In genomic region chr17:81483085-81483861, GRCh38 we compare ENCODE assay signal across 8 cellular contexts. TPM values are rescaled to one million over a fixed set of nuclear protein-coding genes. Genes with fewer than 3 reads are reported as not detected.
DNase-seq lines count a peak whose midpoint lies in the region; ATAC-seq and TF ChIP-seq lines count a peak whose summit lies in the region.

No MANE protein-coding gene starts in this region.

- intact Hi-C loops in Caco-2 (cut with micrococcal nuclease; ENCODE audit: unreplicated experiment) = no loop called here
- intact Hi-C loops in dendritic cell treated with granulocyte-macrophage colony-stimulating factor and Interleukin-4, amounts not matched to agents 40 ng/mL and 50 ng/mL, for 4 days (cut with micrococcal nuclease) = loop anchor here (5.0 kb wide), 1 partner anchor 81 kb away; no protein-coding TSS in a partner anchor

- H3K27me3 ChIP-seq in Caco-2 (replicated peaks; ENCODE audit: control insufficient read depth, insufficient read depth, low read length) = no peaks in the 10 kb centered on the region
- no peaks in the 10 kb centered on the region for H3K27me3 ChIP-seq in neuron (ENCODE audit: insufficient read depth, low read length)

- no peak overlapping the region for H3K4me3 ChIP-seq in Caco-2 (ENCODE audit: low read depth, low read length)
- peak overlapping the region; percentile 47 for H3K4me3 ChIP-seq in neuron (ENCODE audit: low read length)

- H3K36me3 ChIP-seq in Caco-2 (ENCODE audit: control insufficient read depth, insufficient read depth, low read length) (no peaks in the 10 kb centered on the region), KOPT-K1 (ENCODE audit: insufficient read depth, low read length) (no peaks in the 10 kb centered on the region), neuron (ENCODE audit: insufficient read depth, low read length) (no peaks in the 10 kb centered on the region)

- BruUV-seq in Caco-2 (replicated peaks; lab: Mats Ljungman, UMichigan) = no TSS peak

- H3K36me3 Mint-ChIP-seq in Caco-2 (ENCODE audit: insufficient read depth, unreplicated experiment) = peaks cover under 1% of the 10 kb centered on the region
- no peaks in the 10 kb centered on the region for H3K36me3 Mint-ChIP-seq in dendritic cell treated with granulocyte-macrophage colony-stimulating factor and Interleukin-4, amounts not matched to agents 40 ng/mL and 50 ng/mL, for 4 days (ENCODE audit: low read depth)

- TF ChIP-seq CTCF in Caco-2 (IDR thresholded peaks at IDR 0.05; ENCODE audit: insufficient read depth in 1 of 2, low read depth in 1 of 2, low read length in 1 of 2, severe bottlenecking in 1 of 2, unreplicated experiment in 1 of 2) (no peak), omental fat pad (IDR thresholded peaks at IDR 0.05) (no peak)

- no peaks in the 10 kb centered on the region for H3K27me3 Mint-ChIP-seq in Caco-2 (ENCODE audit: insufficient read depth, unreplicated experiment)
- H3K27me3 Mint-ChIP-seq in dendritic cell treated with granulocyte-macrophage colony-stimulating factor and Interleukin-4, amounts not matched to agents 40 ng/mL and 50 ng/mL, for 4 days = peaks cover 55% of the 10 kb centered on the region

- H3K4me1 Mint-ChIP-seq in Caco-2 (ENCODE audit: low read depth, unreplicated experiment) = no peaks in the 10 kb centered on the region
- H3K4me1 Mint-ChIP-seq in dendritic cell treated with granulocyte-macrophage colony-stimulating factor and Interleukin-4, amounts not matched to agents 40 ng/mL and 50 ng/mL, for 4 days (ENCODE audit: low read depth) = peaks cover 32% of the 10 kb centered on the region

- H3K4me3 Mint-ChIP-seq in Caco-2 (ENCODE audit: unreplicated experiment) = peak overlapping the region; percentile 30
- H3K4me3 Mint-ChIP-seq in dendritic cell treated with granulocyte-macrophage colony-stimulating factor and Interleukin-4, amounts not matched to agents 40 ng/mL and 50 ng/mL, for 4 days = peak overlapping the region; percentile 51

- H3K9me3 ChIP-seq in Caco-2 (no peaks in the 10 kb centered on the region), KOPT-K1 (ENCODE audit: insufficient read depth, low read length, poor library complexity, severe bottlenecking) (no peaks in the 10 kb centered on the region), neuron (ENCODE audit: low read length) (no peaks in the 10 kb centered on the region)

- H3K27ac ChIP-seq in KOPT-K1 (ENCODE audit: low read depth, low read length, poor library complexity, severe bottlenecking) = peak overlapping the region; percentile 98

- ATAC-seq in GM21515 (IDR thresholded peaks at IDR 0.05; ENCODE audit: unreplicated experiment) (no peak), omental fat pad (ENCODE audit: low FRiP score) (no peak)

- H3K9me3 Mint-ChIP-seq in Caco-2 (ENCODE audit: unreplicated experiment) = no peaks in the 10 kb centered on the region
- no peaks in the 10 kb centered on the region for H3K9me3 Mint-ChIP-seq in dendritic cell treated with granulocyte-macrophage colony-stimulating factor and Interleukin-4, amounts not matched to agents 40 ng/mL and 50 ng/mL, for 4 days

- CTCF ChIA-PET in Caco-2 (lab: Charles Lee) = interaction anchor here (1.2 to 3.6 kb wide), 9 partner anchors 10 to 230 kb away, joined by 3 to 28 read pairs (median 12); partner anchors contain the start of gene BAHCC1

- POLR2A ChIA-PET in Caco-2 (lab: Charles Lee) = interaction anchor here (0.6 to 1.9 kb wide), 3 partner anchors 88 to 188 kb away, joined by 3 to 8 read pairs (median 4); partner anchors contain the start of genes BAHCC1 and SLC38A10

- in situ Hi-C loops in G401 (cut with HindIII; ENCODE audit: low sequenced_read_pairs) = no loop called here

- H3K4me1 ChIP-seq in Caco-2 (peaks cover 14% of the 10 kb centered on the region), neuron (ENCODE audit: insufficient read depth, low read length) (peaks cover 56% of the 10 kb centered on the region)

- DNase-seq in Caco-2 (no peak), G401 (ENCODE audit: low spot score) (no peak), kidney tubule cell (ENCODE audit: low spot score) (no peak), omental fat pad (ENCODE audit: low spot score) (no peak)

- H2AFZ ChIP-seq in neuron (ENCODE audit: low read depth, low read length) = peak overlapping the region; percentile 67

- peak overlapping the region; percentile 29 for H3K27ac Mint-ChIP-seq in Caco-2 (ENCODE audit: unreplicated experiment)
- no peak overlapping the region for H3K27ac Mint-ChIP-seq in dendritic cell treated with granulocyte-macrophage colony-stimulating factor and Interleukin-4, amounts not matched to agents 40 ng/mL and 50 ng/mL, for 4 days

RNA-seq across cellular contexts. Expression of gene ACTG1, which starts 29.3 kb away (rescaled TPM):
- 1,436 and 1,933 TPM in 2 replicates for total RNA-seq in Caco-2 (2022)
- 5,595 and 6,819 TPM in 2 replicates for total RNA-seq in G401 (2014; rRNA removed; shearing (Covaris generic))
- total RNA-seq in omental fat pad = 1,000 to 10,000 TPM; 1,930 to 4,437 (median 3,125) TPM

RNA-seq across cellular contexts. Expression of gene FSCN2, which starts 44.9 kb away (rescaled TPM):
- 2.1 and 2.9 TPM in 2 replicates for total RNA-seq in Caco-2 (2022)
- 0.80 and 1.4 TPM in 2 replicates for total RNA-seq in G401 (2014; rRNA removed; shearing (Covaris generic))
- under 1 TPM in 3 of 4 donors, not detected in 1; 0.31 to 0.95 (median 0.36) TPM for total RNA-seq in omental fat pad
